Comparison of ENCODE assay signal across 8 cellular contexts in the genomic region with DNA sequence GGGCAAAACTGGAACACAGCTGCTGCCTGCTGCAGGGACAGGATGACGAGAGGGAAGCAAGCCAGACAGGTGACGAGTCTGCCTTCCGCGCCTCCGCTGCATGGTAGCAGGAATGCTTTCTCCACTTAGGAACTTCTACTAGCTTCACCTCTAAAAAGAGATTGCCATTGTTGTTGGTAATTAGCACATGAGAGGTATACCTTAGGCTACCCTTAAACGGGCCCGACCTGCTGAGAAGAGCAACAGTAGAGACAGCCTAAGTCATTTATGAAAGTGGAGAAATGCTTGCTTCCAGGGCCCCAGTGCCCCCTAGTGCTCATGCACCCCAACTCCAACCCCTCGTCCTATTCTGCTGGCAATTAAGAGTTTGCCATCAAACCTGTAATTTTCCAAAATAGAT.
A peak's percentile ranks its signal among the peaks of the same experiment; 100 is the strongest.
DNase-seq lines count a peak whose midpoint lies in the region; ATAC-seq and TF ChIP-seq lines count a peak whose summit lies in the region.

No MANE protein-coding gene starts in this region.

- DNase-seq in CD4-positive, CD25-positive, alpha-beta regulatory T cell, result peak in 2 of 3 donors; percentile 20 to 39
- DNase-seq in H4 (ENCODE audit: low spot score), result peak; percentile 13
- DNase-seq in erythroblast (lab: John Stamatoyannopoulos, UW), result peak; percentile 8 to 43
- DNase-seq in stimulated activated CD4-positive, alpha-beta T cell treated with anti-CD3 and anti-CD28 coated beads, Interleukin-4, amount 100 ng/mL, for 1 hour, result peak; percentile 41
- no peak for DNase-seq in testis
- DNase-seq in posterior vena cava (ENCODE audit: low spot score), result no peak
- no peak for DNase-seq in tibial nerve (ENCODE audit: low spot score in 2 of 2)

- H3K27me3 ChIP-seq in CD4-positive, CD25-positive, alpha-beta regulatory T cell (ENCODE audit: control insufficient read depth, insufficient read depth, low read length), result no peaks in the 10 kb centered on the region
- H3K27me3 ChIP-seq in testis (no peaks in the 10 kb centered on the region), tibial nerve (no peaks in the 10 kb centered on the region)

- no peak for TF ChIP-seq EP300 in tibial nerve (IDR thresholded peaks at IDR 0.05)

- no peaks in the 10 kb centered on the region for H3K36me3 Mint-ChIP-seq in CD4-positive, CD25-positive, alpha-beta regulatory T cell

- TF ChIP-seq CTCF in WI38 (IDR thresholded peaks at IDR 0.05; ENCODE audit: low read depth, low read length) (0 out of 2 replicates have a peak, but pooled peaks have one; percentile 30), testis (IDR thresholded peaks at IDR 0.05) (peak in 1 of 3 experiments; percentile 28), tibial nerve (IDR thresholded peaks at IDR 0.05) (peak in 1 of 5 experiments; percentile 9)

- H3K27ac ChIP-seq in CD4-positive, CD25-positive, alpha-beta regulatory T cell (ENCODE audit: insufficient read depth, low read length, poor library complexity, severe bottlenecking), result no peak overlapping the region
- H3K27ac ChIP-seq in testis, result no peak overlapping the region
- no peak overlapping the region for H3K27ac ChIP-seq in tibial nerve

- WGBS in testis, 2 donors, result 70 to 71% methylated on average over 8 of the region's 8 CpGs
- WGBS in tibial nerve, 2 donors, result 75 to 76% methylated on average over 8 of the region's 8 CpGs

- H3K4me1 ChIP-seq in CD4-positive, CD25-positive, alpha-beta regulatory T cell (ENCODE audit: control insufficient read depth, insufficient read depth, low read length, poor library complexity, severe bottlenecking), result no peaks in the 10 kb centered on the region
- H3K4me1 ChIP-seq in testis (no peaks in the 10 kb centered on the region), tibial nerve (peaks cover 0 to 3% (median 0%) of the 10 kb centered on the region in 4 donors)

- H3K27me3 Mint-ChIP-seq in CD4-positive, CD25-positive, alpha-beta regulatory T cell, result peaks cover 12% of the 10 kb centered on the region

- TF ChIP-seq POLR2A in erythroblast (IDR thresholded peaks at IDR 0.05; ENCODE audit: low read length), result no peak
- TF ChIP-seq POLR2A in testis (IDR thresholded peaks at IDR 0.05), result no peak
- TF ChIP-seq POLR2A in tibial nerve (IDR thresholded peaks at IDR 0.05), result no peak

- H3K36me3 ChIP-seq in CD4-positive, CD25-positive, alpha-beta regulatory T cell (ENCODE audit: control insufficient read depth, insufficient read depth, low read length), result no peaks in the 10 kb centered on the region
- H3K36me3 ChIP-seq in testis (ENCODE audit: low read depth, missing control alignments), result no peaks in the 10 kb centered on the region
- no peaks in the 10 kb centered on the region for H3K36me3 ChIP-seq in tibial nerve

- no peak for ATAC-seq in CD4-positive, CD25-positive, alpha-beta regulatory T cell (ENCODE audit: low read depth in 2 of 2)

- no peaks in the 10 kb centered on the region for H3K9me3 Mint-ChIP-seq in CD4-positive, CD25-positive, alpha-beta regulatory T cell

- H3K4me1 Mint-ChIP-seq in CD4-positive, CD25-positive, alpha-beta regulatory T cell, result peaks cover 0 to 2% (median 0%) of the 10 kb centered on the region in 4 donors

- H3K9me3 ChIP-seq in CD4-positive, CD25-positive, alpha-beta regulatory T cell (ENCODE audit: control insufficient read depth in 2 of 2, low read length in 2 of 2), result no peaks in the 10 kb centered on the region
- no peaks in the 10 kb centered on the region for H3K9me3 ChIP-seq in testis
- H3K9me3 ChIP-seq in tibial nerve, result no peaks in the 10 kb centered on the region

- H3K4me3 ChIP-seq in CD4-positive, CD25-positive, alpha-beta regulatory T cell (ENCODE audit: low read depth, low read length), result no peak overlapping the region
- no peak overlapping the region for H3K4me3 ChIP-seq in WI38 (ENCODE audit: low read depth, low read length)
- no peak overlapping the region for H3K4me3 ChIP-seq in testis
- no peak overlapping the region for H3K4me3 ChIP-seq in tibial nerve

- no peak overlapping the region for H3K4me3 Mint-ChIP-seq in CD4-positive, CD25-positive, alpha-beta regulatory T cell

- no peak overlapping the region for H3K27ac Mint-ChIP-seq in CD4-positive, CD25-positive, alpha-beta regulatory T cell

- intact Hi-C loops in testis (cut with DNase I; ENCODE audit: low total_unique reads) (no loop called here), posterior vena cava (cut with DNase I) (no loop called here)

Comparison
In these comparisons a context has a peak if more than half of its experiments do, and no peak if none do; other contexts are left out.
1. DNase-seq: peak in CD4-positive, CD25-positive, alpha-beta regulatory T cell (2 of 3), H4 (single experiment), erythroblast (2 of 2) and stimulated activated CD4-positive, alpha-beta T cell treated with anti-CD3 and anti-CD28 coated beads, Interleukin-4, amount 100 ng/mL, for 1 hour (single experiment); none in testis (single experiment), posterior vena cava (single experiment) and tibial nerve (0 of 2).